Comparison of ENCODE assay signal across 9 cellular contexts in genomic region chr5:27608992-27609391, GRCh38.
"Had no signal": no experiment of that assay in that cellular context is flagged by ENCODE, and none has a peak within 500 bp of the region (broad histone marks: within the 10 kb centered on the region; RNA-seq: fewer than 3 reads in every experiment).

No MANE protein-coding gene starts in this region.

- DNase-seq: GOT3, H9, HCEC 1CT, HFFc6, Karpas-422, KBM-7 had no signal

- FAIRE-seq: H54, HTR-8/SVneo had no signal

- H3K27ac ChIP-seq: KMS-11 had no signal

- H3K4me2 ChIP-seq: KMS-11 had no signal

- H3K9ac ChIP-seq: KMS-11 had no signal
